ENCODE assay signal across 14 cellular contexts in the genomic region with DNA sequence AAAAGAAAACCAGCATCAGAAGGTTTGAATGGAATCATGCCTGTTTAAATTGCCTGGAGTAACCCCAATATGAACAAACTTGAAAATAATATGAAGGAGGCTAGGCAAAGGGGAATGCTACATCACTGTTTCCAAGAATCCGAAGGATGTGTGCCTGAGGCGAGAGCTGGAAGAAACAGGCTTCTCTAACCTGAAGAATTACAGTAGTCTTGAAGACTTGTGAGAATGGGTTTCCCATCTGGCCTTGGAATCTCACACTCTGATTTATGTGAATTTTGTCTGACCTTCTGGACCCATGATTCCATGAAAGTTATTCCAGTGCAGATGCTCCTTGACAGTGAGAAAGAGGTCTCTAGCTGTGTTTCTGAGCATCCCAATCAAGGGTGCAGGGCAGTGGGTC.
DNase-seq lines count a peak whose midpoint lies in the region; ATAC-seq, FAIRE-seq and TF ChIP-seq lines count a peak whose summit lies in the region.
"Had no signal": no experiment of that assay in that cellular context is flagged by ENCODE, and none has a peak within 500 bp of the region (broad histone marks: within the 10 kb centered on the region; RNA-seq: fewer than 3 reads in every experiment).

No MANE protein-coding gene starts in this region.

- peak overlapping the region; percentile 48 for H2BK12ac ChIP-seq in trophoblast cell (ENCODE audit: low read length)

- peak overlapping the region; percentile 76 for H2BK120ac ChIP-seq in trophoblast cell (ENCODE audit: insufficient read depth, low read length, poor library complexity)

- H3K9ac ChIP-seq in keratinocyte (ENCODE audit: control insufficient read depth, extremely low read depth, insufficient read depth, low read length) = no peak overlapping the region
- no peak overlapping the region for H3K9ac ChIP-seq in trophoblast cell (ENCODE audit: low read length)

- H3K79me1 ChIP-seq in trophoblast cell (ENCODE audit: low read length) = peaks cover 60% of the 10 kb centered on the region

- no peak overlapping the region for H4K8ac ChIP-seq in trophoblast cell (ENCODE audit: low read depth, low read length)

- FAIRE-seq in keratinocyte (lab: Jason Lieb, UNC) = peak; percentile 41
- FAIRE-seq: A549 had no signal

- H3K36me3 ChIP-seq in SJCRH30 (no peaks in the 10 kb centered on the region), keratinocyte (ENCODE audit: control insufficient read depth in 2 of 2, extremely low read depth in 1 of 2, insufficient read depth in 2 of 2, low read length in 2 of 2) (no peaks in the 10 kb centered on the region), trophoblast cell (ENCODE audit: control insufficient read depth in 1 of 2, insufficient read depth in 2 of 2, low read length in 2 of 2) (no peaks in the 10 kb centered on the region)

- no CpG with 5 or more reads among the region's 2 CpGs for WGBS in trophoblast cell (ENCODE audit: extremely low coverage, insufficient coverage, insufficient read length)

- H4K12ac ChIP-seq in trophoblast cell (ENCODE audit: low read depth, low read length) = no peak overlapping the region

- H2AFZ ChIP-seq in keratinocyte (ENCODE audit: control insufficient read depth, low read length) (no peak overlapping the region), trophoblast cell (ENCODE audit: insufficient read depth, low read length, poor library complexity) (no peak overlapping the region)

- ATAC-seq in HG02571 (IDR thresholded peaks at IDR 0.05; ENCODE audit: unreplicated experiment) (no peak), HG02610 (IDR thresholded peaks at IDR 0.05; ENCODE audit: unreplicated experiment) (no peak)

- peak overlapping the region; percentile 49 for H3K14ac ChIP-seq in trophoblast cell (ENCODE audit: low read length)

- H3K79me2 ChIP-seq in keratinocyte (ENCODE audit: control insufficient read depth, insufficient read depth, low read length) = no peaks in the 10 kb centered on the region
- H3K79me2 ChIP-seq in trophoblast cell (ENCODE audit: control insufficient read depth, insufficient read depth, low read length, poor library complexity) = peaks cover 14% of the 10 kb centered on the region

- H2AK5ac ChIP-seq in trophoblast cell (ENCODE audit: low read length) = no peak overlapping the region

- H3K9me1 ChIP-seq in keratinocyte (ENCODE audit: control insufficient read depth, extremely low read depth, insufficient read depth, low read length) = no peaks in the 10 kb centered on the region

- H3K9me3 ChIP-seq in SJCRH30 (replicated peaks) = no peaks in the 10 kb centered on the region
- H3K9me3 ChIP-seq in keratinocyte (ENCODE audit: control insufficient read depth, low read depth, low read length) = no peaks in the 10 kb centered on the region
- peaks cover 2% of the 10 kb centered on the region for H3K9me3 ChIP-seq in trophoblast cell (ENCODE audit: insufficient read depth, low read depth, low read length)
- H3K9me3 ChIP-seq: A549 had no signal

- no peaks in the 10 kb centered on the region for H4K20me1 ChIP-seq in keratinocyte (ENCODE audit: control insufficient read depth, extremely low read depth, insufficient read depth, low read length)

- no peak for TF ChIP-seq CTCF in keratinocyte (optimal IDR thresholded peaks at IDR 0.05 in 1 of 3, IDR thresholded peaks at IDR 0.05 in 1 of 3, conservative IDR thresholded peaks at IDR 0.05 in 1 of 3; ENCODE audit: extremely low read depth in 1 of 3, insufficient read depth in 2 of 3, low read length in 3 of 3)

- peaks cover 57% of the 10 kb centered on the region for H3K4me1 ChIP-seq in SJCRH30
- H3K4me1 ChIP-seq in keratinocyte (ENCODE audit: control insufficient read depth, extremely low read depth, insufficient read depth, low read length) = peaks cover 29% of the 10 kb centered on the region
- H3K4me1 ChIP-seq in trophoblast cell (ENCODE audit: control insufficient read depth in 1 of 2, insufficient read depth in 2 of 2, low read length in 2 of 2) = peaks cover 19 to 28% of the 10 kb centered on the region in 2 experiments
- H3K4me1 ChIP-seq: A549 had no signal

- dilution Hi-C loops in keratinocyte (cut with MboI; ENCODE audit: extremely low pct_ligation_motif_present, low sequenced_read_pairs) = no loop called here

- DNase-seq in NCI-H82 (lab: John Stamatoyannopoulos, UW) = peak; percentile 58
- no peak for DNase-seq in NCI-H82 treated with DMSO at 0.1 percent for 48 hours (lab: John Stamatoyannopoulos, UW; ENCODE audit: unreplicated experiment)
- DNase-seq in SJCRH30 = no peak
- no peak for DNase-seq in keratinocyte (ENCODE audit: low read depth, low spot score)
- DNase-seq in trophoblast cell = peak; percentile 88 to 96
- no peak for DNase-seq in stimulated activated CD4-positive, alpha-beta T cell treated with anti-CD3 and anti-CD28 coated beads, Interleukin-2, amount 100 ng/mL, for 24 hours
- DNase-seq: DMS79, GOT3, H9 had no signal

- peak overlapping the region; percentile 86 for H4K91ac ChIP-seq in trophoblast cell (ENCODE audit: low read depth, low read length)

- H3K27ac ChIP-seq in SJCRH30 = peak overlapping the region; percentile 1; the same call in 1 of the 2 replicates
- H3K27ac ChIP-seq in keratinocyte (ENCODE audit: control insufficient read depth, insufficient read depth, low read length) = no peak overlapping the region
- peak overlapping the region; percentile 78 for H3K27ac ChIP-seq in trophoblast cell (ENCODE audit: low read depth, low read length)
- H3K27ac ChIP-seq: 22Rv1, A549, C4-2B had no signal

- H2BK5ac ChIP-seq in trophoblast cell (ENCODE audit: low read depth, low read length, poor library complexity) = peak overlapping the region; percentile 88

- H3K4me2 ChIP-seq in keratinocyte (ENCODE audit: control insufficient read depth, extremely low read depth, insufficient read depth, low read depth, low read length) (no peak overlapping the region), trophoblast cell (ENCODE audit: low read length) (no peak overlapping the region)
- H3K4me2 ChIP-seq: A549 had no signal

- H3K4ac ChIP-seq in trophoblast cell (ENCODE audit: low read depth, low read length) = no peak overlapping the region

- H3K18ac ChIP-seq in trophoblast cell (ENCODE audit: low read length) = no peak overlapping the region

- no peak overlapping the region for H3K4me3 ChIP-seq in SJCRH30
- H3K4me3 ChIP-seq in keratinocyte (ENCODE audit: control insufficient read depth in 2 of 3, extremely low read depth in 1 of 3, insufficient read depth in 2 of 3, low read depth in 1 of 3, low read length in 3 of 3) = no peak overlapping the region
- no peak overlapping the region for H3K4me3 ChIP-seq in trophoblast cell (ENCODE audit: low read depth, low read length)
- H3K4me3 ChIP-seq: A549 had no signal

- no peak overlapping the region for H3K23ac ChIP-seq in trophoblast cell (ENCODE audit: low read length)

- H3K27me3 ChIP-seq in SJCRH30 (no peaks in the 10 kb centered on the region), keratinocyte (ENCODE audit: control insufficient read depth, extremely low read depth, insufficient read depth, low read length) (peaks cover 7% of the 10 kb centered on the region), trophoblast cell (ENCODE audit: insufficient read depth, low read length) (no peaks in the 10 kb centered on the region)

Comparison
In these comparisons a context has a peak if more than half of its experiments do, and no peak if none do; other contexts are left out.
1. DNase-seq: peak in NCI-H82 (single experiment) and trophoblast cell (2 of 2); none in NCI-H82 treated with DMSO at 0.1 percent for 48 hours (single experiment), SJCRH30 (0 of 2), keratinocyte (single experiment) and stimulated activated CD4-positive, alpha-beta T cell treated with anti-CD3 and anti-CD28 coated beads, Interleukin-2, amount 100 ng/mL, for 24 hours (0 of 2).